Comparison of ENCODE assay signal across 1 cellular context in genomic region chr10:125063256-125063945, GRCh38.
A peak's percentile ranks its signal among the peaks of the same experiment; 100 is the strongest.
TF ChIP-seq lines count a peak whose summit lies in the region.

No MANE protein-coding gene starts in this region.

TF ChIP-seq in HEK293, 187 proteins besides CTCF, POLR2A, EP300 and RAD21 (continued from another document and continues in another):
- TF ChIP-seq, protein P1, sequence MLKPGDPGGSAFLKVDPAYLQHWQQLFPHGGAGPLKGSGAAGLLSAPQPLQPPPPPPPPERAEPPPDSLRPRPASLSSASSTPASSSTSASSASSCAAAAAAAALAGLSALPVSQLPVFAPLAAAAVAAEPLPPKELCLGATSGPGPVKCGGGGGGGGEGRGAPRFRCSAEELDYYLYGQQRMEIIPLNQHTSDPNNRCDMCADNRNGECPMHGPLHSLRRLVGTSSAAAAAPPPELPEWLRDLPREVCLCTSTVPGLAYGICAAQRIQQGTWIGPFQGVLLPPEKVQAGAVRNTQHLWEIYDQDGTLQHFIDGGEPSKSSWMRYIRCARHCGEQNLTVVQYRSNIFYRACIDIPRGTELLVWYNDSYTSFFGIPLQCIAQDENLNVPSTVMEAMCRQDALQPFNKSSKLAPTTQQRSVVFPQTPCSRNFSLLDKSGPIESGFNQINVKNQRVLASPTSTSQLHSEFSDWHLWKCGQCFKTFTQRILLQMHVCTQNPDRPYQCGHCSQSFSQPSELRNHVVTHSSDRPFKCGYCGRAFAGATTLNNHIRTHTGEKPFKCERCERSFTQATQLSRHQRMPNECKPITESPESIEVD (tag by site-specific recombination; IDR thresholded peaks at IDR 0.05) = peak; percentile 98
- TF ChIP-seq, protein P2, sequence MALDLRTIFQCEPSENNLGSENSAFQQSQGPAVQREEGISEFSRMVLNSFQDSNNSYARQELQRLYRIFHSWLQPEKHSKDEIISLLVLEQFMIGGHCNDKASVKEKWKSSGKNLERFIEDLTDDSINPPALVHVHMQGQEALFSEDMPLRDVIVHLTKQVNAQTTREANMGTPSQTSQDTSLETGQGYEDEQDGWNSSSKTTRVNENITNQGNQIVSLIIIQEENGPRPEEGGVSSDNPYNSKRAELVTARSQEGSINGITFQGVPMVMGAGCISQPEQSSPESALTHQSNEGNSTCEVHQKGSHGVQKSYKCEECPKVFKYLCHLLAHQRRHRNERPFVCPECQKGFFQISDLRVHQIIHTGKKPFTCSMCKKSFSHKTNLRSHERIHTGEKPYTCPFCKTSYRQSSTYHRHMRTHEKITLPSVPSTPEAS (tag by site-specific recombination; IDR thresholded peaks at IDR 0.05) = peak; percentile 44; the same call in 1 of the 2 replicates
- TF ChIP-seq GLIS2 (tag by site-specific recombination; IDR thresholded peaks at IDR 0.05) (peak; percentile 57), HOXD13 (CRISPR knock-in tag; IDR thresholded peaks at IDR 0.05; ENCODE audit: borderline replicate concordance) (peak; percentile 79; the same call in 1 of the 2 replicates), ZNF248 (tag by site-specific recombination; IDR thresholded peaks at IDR 0.05) (no peak), OVOL3 (tag by site-specific recombination; IDR thresholded peaks at IDR 0.05) (peak; percentile 72; the same call in 1 of the 2 replicates), ZFP69B (tag by site-specific recombination; IDR thresholded peaks at IDR 0.05) (peak; percentile 52; the same call in 1 of the 2 replicates), GFI1B (tag by site-specific recombination; IDR thresholded peaks at IDR 0.05) (0 out of 2 replicates have a peak, but pooled peaks have one; percentile 28), ZNF76 (tag by site-specific recombination; IDR thresholded peaks at IDR 0.05; ENCODE audit: borderline replicate concordance, low read depth) (no peak), ZXDB (tag by site-specific recombination; IDR thresholded peaks at IDR 0.05) (peak; percentile 74), SP7 (tag by site-specific recombination; IDR thresholded peaks at IDR 0.05) (no peak), ZNF19 (tag by site-specific recombination; IDR thresholded peaks at IDR 0.05; ENCODE audit: low read depth) (no peak), GLI2 (tag by site-specific recombination; IDR thresholded peaks at IDR 0.05; ENCODE audit: borderline replicate concordance, low read depth) (no peak; the same call in 1 of the 2 replicates), TRIM28 (IDR thresholded peaks at IDR 0.05; ENCODE audit: borderline replicate concordance, low read length) (no peak), ZBTB20 (tag by site-specific recombination; IDR thresholded peaks at IDR 0.05) (peak; percentile 44; the same call in 1 of the 2 replicates), YY1 (tag by site-specific recombination; IDR thresholded peaks at IDR 0.05) (peak; percentile 61; the same call in 1 of the 2 replicates), ZNF580 (tag by site-specific recombination; IDR thresholded peaks at IDR 0.05) (peak; percentile 93), KLF9 (tag by site-specific recombination; IDR thresholded peaks at IDR 0.05; ENCODE audit: low read depth) (peak; percentile 35; the same call in 1 of the 2 replicates), ZNF639 (tag by site-specific recombination; IDR thresholded peaks at IDR 0.05) (0 out of 2 replicates have a peak, but pooled peaks have one; percentile 38), ZNF626 (tag by site-specific recombination; IDR thresholded peaks at IDR 0.05) (0 out of 2 replicates have a peak, but pooled peaks have one; percentile 6), ZNF629 (tag by site-specific recombination; IDR thresholded peaks at IDR 0.05) (peak; percentile 62), ZNF423 (tag by site-specific recombination; IDR thresholded peaks at IDR 0.05) (peak; percentile 95), ZEB2 (tag by site-specific recombination; IDR thresholded peaks at IDR 0.05) (peak; percentile 59; the same call in 1 of the 2 replicates), ZNF501 (tag by site-specific recombination; IDR thresholded peaks at IDR 0.05) (0 out of 2 replicates have a peak, but pooled peaks have one; percentile 23), KLF16 (tag by site-specific recombination; IDR thresholded peaks at IDR 0.05) (peak; percentile 84), PRDM1 (tag by site-specific recombination; IDR thresholded peaks at IDR 0.05) (peak; percentile 29; the same call in 1 of the 2 replicates), ZNF664 (tag by site-specific recombination; IDR thresholded peaks at IDR 0.05) (0 out of 2 replicates have a peak, but pooled peaks have one; percentile 38), ZNF10 (tag by site-specific recombination; IDR thresholded peaks at IDR 0.05) (peak; percentile 67), ATF2 (tag by site-specific recombination; IDR thresholded peaks at IDR 0.05; ENCODE audit: low read depth) (peak; percentile 66), ZBTB8A (tag by site-specific recombination; IDR thresholded peaks at IDR 0.05) (peak; percentile 72), PRDM10 (tag by site-specific recombination; IDR thresholded peaks at IDR 0.05) (no peak), EGR2 (tag by site-specific recombination; IDR thresholded peaks at IDR 0.05; ENCODE audit: low read depth) (no peak), GLIS1 (tag by site-specific recombination; IDR thresholded peaks at IDR 0.05) (peak; percentile 97), BCL11A (tag by site-specific recombination; IDR thresholded peaks at IDR 0.05; ENCODE audit: low read depth) (peak; percentile 84), OSR2 (tag by site-specific recombination; IDR thresholded peaks at IDR 0.05) (peak; percentile 90), ZNF544 (tag by site-specific recombination; IDR thresholded peaks at IDR 0.05) (no peak), ZNF660 (tag by site-specific recombination; IDR thresholded peaks at IDR 0.05) (no peak), KLF7 (tag by site-specific recombination; IDR thresholded peaks at IDR 0.05; ENCODE audit: borderline replicate concordance) (no peak), ZBTB1 (tag by site-specific recombination; IDR thresholded peaks at IDR 0.05) (0 out of 2 replicates have a peak, but pooled peaks have one; percentile 56), ZNF324 (tag by site-specific recombination; IDR thresholded peaks at IDR 0.05) (peak; percentile 61; the same call in 1 of the 2 replicates), ZIC2 (tag by site-specific recombination; IDR thresholded peaks at IDR 0.05) (peak; percentile 99), IKZF3 (tag by site-specific recombination; IDR thresholded peaks at IDR 0.05) (peak; percentile 97)
- TF ChIP-seq, protein P3, sequence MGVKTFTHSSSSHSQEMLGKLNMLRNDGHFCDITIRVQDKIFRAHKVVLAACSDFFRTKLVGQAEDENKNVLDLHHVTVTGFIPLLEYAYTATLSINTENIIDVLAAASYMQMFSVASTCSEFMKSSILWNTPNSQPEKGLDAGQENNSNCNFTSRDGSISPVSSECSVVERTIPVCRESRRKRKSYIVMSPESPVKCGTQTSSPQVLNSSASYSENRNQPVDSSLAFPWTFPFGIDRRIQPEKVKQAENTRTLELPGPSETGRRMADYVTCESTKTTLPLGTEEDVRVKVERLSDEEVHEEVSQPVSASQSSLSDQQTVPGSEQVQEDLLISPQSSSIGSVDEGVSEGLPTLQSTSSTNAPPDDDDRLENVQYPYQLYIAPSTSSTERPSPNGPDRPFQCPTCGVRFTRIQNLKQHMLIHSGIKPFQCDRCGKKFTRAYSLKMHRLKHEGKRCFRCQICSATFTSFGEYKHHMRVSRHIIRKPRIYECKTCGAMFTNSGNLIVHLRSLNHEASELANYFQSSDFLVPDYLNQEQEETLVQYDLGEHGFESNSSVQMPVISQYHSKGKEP (tag by site-specific recombination; IDR thresholded peaks at IDR 0.05) = peak; percentile 76
- TF ChIP-seq, protein P4, sequence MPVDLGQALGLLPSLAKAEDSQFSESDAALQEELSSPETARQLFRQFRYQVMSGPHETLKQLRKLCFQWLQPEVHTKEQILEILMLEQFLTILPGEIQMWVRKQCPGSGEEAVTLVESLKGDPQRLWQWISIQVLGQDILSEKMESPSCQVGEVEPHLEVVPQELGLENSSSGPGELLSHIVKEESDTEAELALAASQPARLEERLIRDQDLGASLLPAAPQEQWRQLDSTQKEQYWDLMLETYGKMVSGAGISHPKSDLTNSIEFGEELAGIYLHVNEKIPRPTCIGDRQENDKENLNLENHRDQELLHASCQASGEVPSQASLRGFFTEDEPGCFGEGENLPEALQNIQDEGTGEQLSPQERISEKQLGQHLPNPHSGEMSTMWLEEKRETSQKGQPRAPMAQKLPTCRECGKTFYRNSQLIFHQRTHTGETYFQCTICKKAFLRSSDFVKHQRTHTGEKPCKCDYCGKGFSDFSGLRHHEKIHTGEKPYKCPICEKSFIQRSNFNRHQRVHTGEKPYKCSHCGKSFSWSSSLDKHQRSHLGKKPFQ (tag by site-specific recombination; IDR thresholded peaks at IDR 0.05) = peak; percentile 85
- TF ChIP-seq, protein P5, sequence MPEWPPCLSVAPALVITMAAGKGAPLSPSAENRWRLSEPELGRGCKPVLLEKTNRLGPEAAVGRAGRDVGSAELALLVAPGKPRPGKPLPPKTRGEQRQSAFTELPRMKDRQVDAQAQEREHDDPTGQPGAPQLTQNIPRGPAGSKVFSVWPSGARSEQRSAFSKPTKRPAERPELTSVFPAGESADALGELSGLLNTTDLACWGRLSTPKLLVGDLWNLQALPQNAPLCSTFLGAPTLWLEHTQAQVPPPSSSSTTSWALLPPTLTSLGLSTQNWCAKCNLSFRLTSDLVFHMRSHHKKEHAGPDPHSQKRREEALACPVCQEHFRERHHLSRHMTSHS (tag by site-specific recombination; IDR thresholded peaks at IDR 0.05) = peak; percentile 59; the same call in 1 of the 2 replicates
- TF ChIP-seq, protein P6, sequence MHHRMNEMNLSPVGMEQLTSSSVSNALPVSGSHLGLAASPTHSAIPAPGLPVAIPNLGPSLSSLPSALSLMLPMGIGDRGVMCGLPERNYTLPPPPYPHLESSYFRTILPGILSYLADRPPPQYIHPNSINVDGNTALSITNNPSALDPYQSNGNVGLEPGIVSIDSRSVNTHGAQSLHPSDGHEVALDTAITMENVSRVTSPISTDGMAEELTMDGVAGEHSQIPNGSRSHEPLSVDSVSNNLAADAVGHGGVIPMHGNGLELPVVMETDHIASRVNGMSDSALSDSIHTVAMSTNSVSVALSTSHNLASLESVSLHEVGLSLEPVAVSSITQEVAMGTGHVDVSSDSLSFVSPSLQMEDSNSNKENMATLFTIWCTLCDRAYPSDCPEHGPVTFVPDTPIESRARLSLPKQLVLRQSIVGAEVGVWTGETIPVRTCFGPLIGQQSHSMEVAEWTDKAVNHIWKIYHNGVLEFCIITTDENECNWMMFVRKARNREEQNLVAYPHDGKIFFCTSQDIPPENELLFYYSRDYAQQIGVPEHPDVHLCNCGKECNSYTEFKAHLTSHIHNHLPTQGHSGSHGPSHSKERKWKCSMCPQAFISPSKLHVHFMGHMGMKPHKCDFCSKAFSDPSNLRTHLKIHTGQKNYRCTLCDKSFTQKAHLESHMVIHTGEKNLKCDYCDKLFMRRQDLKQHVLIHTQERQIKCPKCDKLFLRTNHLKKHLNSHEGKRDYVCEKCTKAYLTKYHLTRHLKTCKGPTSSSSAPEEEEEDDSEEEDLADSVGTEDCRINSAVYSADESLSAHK (tag by site-specific recombination; IDR thresholded peaks at IDR 0.05) = peak; percentile 94
